2 cellular contexts compared by ENCODE assay signal in genomic region chr5:32279223-32279622, GRCh38.
TF ChIP-seq lines count a peak whose summit lies in the region.

No MANE protein-coding gene starts in this region.

TF ChIP-seq in HepG2, 621 proteins besides CTCF, POLR2A, EP300 and RAD21:
- TF ChIP-seq KMT2B (CRISPR knock-in tag; IDR thresholded peaks at IDR 0.05): no peak
- TF ChIP-seq NR2F6 (IDR thresholded peaks at IDR 0.05): peak; percentile 58
- peak; percentile 48; the same call in 1 of the 2 replicates for TF ChIP-seq NR2F6 (CRISPR knock-in tag; IDR thresholded peaks at IDR 0.05)
- no peak for TF ChIP-seq REXO4 (CRISPR knock-in tag; IDR thresholded peaks at IDR 0.05; ENCODE audit: borderline replicate concordance)
- TF ChIP-seq HNF4A (CRISPR knock-in tag; IDR thresholded peaks at IDR 0.05): 0 out of 2 replicates have a peak, but pooled peaks have one; percentile 3
- TF ChIP-seq ZNF138 (CRISPR knock-in tag; IDR thresholded peaks at IDR 0.05; ENCODE audit: low read depth): no peak

TF ChIP-seq in H1, 55 proteins besides CTCF, POLR2A, EP300 and RAD21:
- no peak for TF ChIP-seq CTBP2 (IDR thresholded peaks at IDR 0.05; ENCODE audit: borderline replicate concordance, insufficient read depth, insufficient read length, low read length)
- no peak for TF ChIP-seq CHD7 (IDR thresholded peaks at IDR 0.05; ENCODE audit: insufficient replicate concordance, low read length)
- no peak for TF ChIP-seq GABPA (IDR thresholded peaks at IDR 0.05; ENCODE audit: borderline replicate concordance, insufficient read depth, low read length)
- TF ChIP-seq POU5F1 (IDR thresholded peaks at IDR 0.05; ENCODE audit: low read depth, low read length): no peak
- TF ChIP-seq NANOG (IDR thresholded peaks at IDR 0.05; ENCODE audit: insufficient read depth, low read depth, low read length, poor library complexity, severe bottlenecking): no peak
- TF ChIP-seq USF2 (IDR thresholded peaks at IDR 0.05; ENCODE audit: low read length): no peak
- TF ChIP-seq HDAC2 (IDR thresholded peaks at IDR 0.05; ENCODE audit: borderline replicate concordance in 1 of 2, low read depth in 2 of 2, low read length in 2 of 2): no peak
- TF ChIP-seq EZH2 (IDR thresholded peaks at IDR 0.05; ENCODE audit: low read depth, low read length, severe bottlenecking): no peak
- TF ChIP-seq JUN (IDR thresholded peaks at IDR 0.05; ENCODE audit: low read depth, low read length): no peak
- TF ChIP-seq ATF2 (IDR thresholded peaks at IDR 0.05; ENCODE audit: low read length): no peak
TF ChIP-seq in H1: peak in this region for 0.
